In genomic region chr4:119118397-119118796, GRCh38 we compare ENCODE assay signal across 20 cellular contexts. TPM values are rescaled to one million over a fixed set of nuclear protein-coding genes. Genes with fewer than 3 reads are reported as not detected.
DNase-seq lines count a peak whose midpoint lies in the region; ATAC-seq, FAIRE-seq and TF ChIP-seq lines count a peak whose summit lies in the region.
"Had no signal": no experiment of that assay in that cellular context is flagged by ENCODE, and none has a peak within 500 bp of the region (broad histone marks: within the 10 kb centered on the region; RNA-seq: fewer than 3 reads in every experiment).

No MANE protein-coding gene starts in this region.

- H3K9me2 ChIP-seq in GM23248 (ENCODE audit: insufficient read depth): no peaks in the 10 kb centered on the region

- no peak overlapping the region for H3K9ac ChIP-seq in GM23248

- intact Hi-C loops in thyroid gland (cut with DNase I): no loop called here

- TF ChIP-seq CTCF in RWPE2 (IDR thresholded peaks at IDR 0.05; ENCODE audit: poor library complexity, severe bottlenecking) (no peak), thyroid gland (IDR thresholded peaks at IDR 0.05) (no peak)

- H3K4me1 ChIP-seq in GM23248 (ENCODE audit: insufficient read depth) (peaks cover 24% of the 10 kb centered on the region), RWPE2 (ENCODE audit: insufficient read depth, poor library complexity, severe bottlenecking) (peaks cover 13% of the 10 kb centered on the region), thyroid gland (no peaks in the 10 kb centered on the region)

- FAIRE-seq in RCC 7860 (lab: Jason Lieb, UNC): no peak

- H3K79me2 ChIP-seq in GM23248 (ENCODE audit: insufficient read depth): no peaks in the 10 kb centered on the region

- peaks cover 16% of the 10 kb centered on the region for H3F3A ChIP-seq in GM23248 (ENCODE audit: insufficient read depth)

- H2AFZ ChIP-seq in GM23248: peak overlapping the region; percentile 47; the same call in 1 of the 2 replicates

- H3K9me3 ChIP-seq in GM23248 (ENCODE audit: low read depth) (no peaks in the 10 kb centered on the region), RWPE2 (ENCODE audit: severe bottlenecking) (no peaks in the 10 kb centered on the region), thyroid gland (no peaks in the 10 kb centered on the region)
- H3K9me3 ChIP-seq: gastrocnemius medialis had no signal

- no peak for DNase-seq in GM23248
- no peak for DNase-seq in RWPE2 (ENCODE audit: low spot score)
- DNase-seq in epithelial cell of prostate (ENCODE audit: low read depth, low spot score): peak; percentile 26
- DNase-seq in midbrain (lab: John Stamatoyannopoulos, UW): peak; percentile 5
- DNase-seq in thyroid gland: no peak
- no peak for DNase-seq in activated naive CD4-positive, alpha-beta T cell treated with Interleukin-2 at 50 U/mL for 16 hours
- DNase-seq in RCC 7860 (ENCODE audit: low spot score): no peak
- no peak for DNase-seq in HK-2 (ENCODE audit: unreplicated experiment)
- DNase-seq: activated CD4-positive, alpha-beta memory T cell treated with anti-CD3 and anti-CD28 coated beads for 36 hours; activated T-cell treated with anti-CD3 and anti-CD28 coated beads for 4 hours; CD8-positive, alpha-beta memory T cell; DMS79 treated with DMSO at 0.1 percent for 48 hours; gastrocnemius medialis; NCI-H748 treated with DMSO at 0.1 percent for 48 hours; nucleus accumbens; right cardiac atrium; SIG-M5; stimulated activated naive CD4-positive, alpha-beta T cell had no signal

- H3K36me3 ChIP-seq in GM23248 (ENCODE audit: low read depth) (no peaks in the 10 kb centered on the region), RWPE2 (ENCODE audit: low read depth) (no peaks in the 10 kb centered on the region), thyroid gland (no peaks in the 10 kb centered on the region)
- H3K36me3 ChIP-seq: gastrocnemius medialis had no signal

- 0 out of 3 replicates have a peak, but pooled peaks have one; percentile 48 for ATAC-seq in RWPE2 (ENCODE audit: low read depth)
- ATAC-seq: gastrocnemius medialis, left lobe of liver, WTC11 had no signal

- 75 to 79% methylated on average over 2 of the region's 2 CpGs for WGBS in GM23248 (ENCODE audit: low coverage in 1 of 2, low lambda C conversion rate in 2 of 2, missing lambda C conversion rate in 2 of 2), 2 experiments
- WGBS in thyroid gland, 2 donors: 79 to 82% methylated on average over 2 of the region's 2 CpGs

- H4K20me1 ChIP-seq in GM23248 (ENCODE audit: insufficient read depth): no peaks in the 10 kb centered on the region

- in situ Hi-C loops in GM23248 (cut with MboI): no loop called here

- no peak overlapping the region for H3K4me2 ChIP-seq in GM23248 (ENCODE audit: unreplicated experiment)

- H3K27ac ChIP-seq in GM23248 (no peak overlapping the region), RWPE2 (ENCODE audit: poor library complexity, severe bottlenecking) (no peak overlapping the region), epithelial cell of prostate (peak overlapping the region; percentile 12), thyroid gland (no peak overlapping the region)
- H3K27ac ChIP-seq: gastrocnemius medialis had no signal

- no peaks in the 10 kb centered on the region for H3K27me3 ChIP-seq in GM23248 (replicated peaks; ENCODE audit: insufficient read depth)
- H3K27me3 ChIP-seq in RWPE2 (ENCODE audit: insufficient read depth, poor library complexity, severe bottlenecking): no peaks in the 10 kb centered on the region
- H3K27me3 ChIP-seq in thyroid gland: no peaks in the 10 kb centered on the region
- H3K27me3 ChIP-seq: gastrocnemius medialis had no signal

- no peak overlapping the region for H3K4me3 ChIP-seq in GM23248
- no peak overlapping the region for H3K4me3 ChIP-seq in RWPE2 (ENCODE audit: severe bottlenecking)
- no peak overlapping the region for H3K4me3 ChIP-seq in thyroid gland (replicated peaks in 1 of 3)
- H3K4me3 ChIP-seq: gastrocnemius medialis had no signal

- no peak for TF ChIP-seq POLR2A in thyroid gland (IDR thresholded peaks at IDR 0.05)

RNA-seq across cellular contexts. Expression of gene MYOZ2, which starts 17.2 kb away (rescaled TPM):
- total RNA-seq in GM23248 (2014; rRNA removed; shearing (Covaris generic)): 0.22 TPM in 1 of 2 replicates, not detected in the other
- 0.35 and 0.59 TPM in 2 replicates for polyA plus RNA-seq in GM23248 (2016; fragmentation: Nextera tagmentation; extraction: Ambion mirVana)
- not detected for total RNA-seq in thyroid gland
- total RNA-seq: activated CD4-positive, alpha-beta memory T cell treated with anti-CD3 and anti-CD28 coated beads for 36 hours; CD8-positive, alpha-beta memory T cell; left lobe of liver; WTC11 had no signal
- polyA plus RNA-seq: CD8-positive, alpha-beta memory T cell had no signal

Comparison
In these comparisons a context has a peak if more than half of its experiments do, and no peak if none do; other contexts are left out.
1. DNase-seq: peak in epithelial cell of prostate (single experiment) and midbrain (single experiment); none in GM23248 (single experiment), RWPE2 (single experiment), thyroid gland (0 of 2), activated naive CD4-positive, alpha-beta T cell treated with Interleukin-2 at 50 U/mL for 16 hours (single experiment), RCC 7860 (single experiment) and HK-2 (single experiment).